ENCODE assay signal across 8 cellular contexts in the genomic region with DNA sequence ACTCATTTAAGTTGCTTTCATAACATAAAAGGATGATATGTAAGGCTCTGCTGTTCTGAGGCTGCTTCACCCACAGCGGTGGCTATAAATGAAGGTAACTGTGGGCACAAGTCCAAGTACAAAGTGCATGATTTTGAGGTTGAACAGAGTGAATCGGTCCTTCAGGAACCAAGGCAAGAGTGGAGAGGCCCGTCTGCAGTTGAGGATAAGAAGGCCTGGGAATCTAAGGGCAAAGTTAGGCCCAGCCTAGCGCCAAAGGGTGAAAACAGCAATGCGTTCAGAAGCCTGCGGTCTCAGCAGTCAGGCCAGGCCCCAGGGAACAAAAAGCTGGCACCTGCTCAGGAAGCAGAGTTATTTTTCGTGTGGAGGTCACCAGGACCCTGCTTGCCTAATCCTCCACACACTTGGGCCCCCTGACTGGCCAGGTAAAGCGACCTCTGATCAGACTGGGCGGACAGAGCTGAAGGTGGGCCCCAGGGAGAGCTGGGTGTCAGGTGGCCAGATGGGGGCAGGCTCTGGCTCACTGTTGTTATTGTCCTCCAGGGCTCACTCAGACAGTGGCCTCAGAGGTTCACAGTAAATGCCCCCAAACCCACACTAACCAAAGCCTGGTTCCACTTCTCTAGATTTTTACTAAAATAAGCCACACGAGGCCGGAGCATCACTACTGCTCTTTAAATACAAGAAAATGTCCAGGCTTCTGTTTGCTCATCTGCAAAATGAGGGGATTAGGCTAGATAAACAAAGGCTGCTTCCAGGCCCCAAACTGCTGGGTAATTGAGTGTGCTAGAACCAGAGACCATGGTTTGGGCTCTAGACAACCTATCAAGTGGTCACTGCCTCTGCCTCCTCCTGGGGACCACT. TPM values are rescaled to one million over a fixed set of nuclear protein-coding genes. Genes with fewer than 3 reads are reported as not detected.
DNase-seq lines count a peak whose midpoint lies in the region; ATAC-seq, FAIRE-seq and TF ChIP-seq lines count a peak whose summit lies in the region.
"Had no signal": no experiment of that assay in that cellular context is flagged by ENCODE, and none has a peak within 500 bp of the region (broad histone marks: within the 10 kb centered on the region; RNA-seq: fewer than 3 reads in every experiment).

No MANE protein-coding gene starts in this region.

- no peak overlapping the region for H3K9ac ChIP-seq in MM.1S (ENCODE audit: low read length)

- H3K9me2 ChIP-seq in MM.1S (replicated peaks; ENCODE audit: insufficient read depth, low read length), result no peaks in the 10 kb centered on the region

- H3K79me2 ChIP-seq in MM.1S (ENCODE audit: low read length), result peaks cover 71% of the 10 kb centered on the region

- WGBS in pancreas, 2 donors, result 18 to 26% methylated on average over 11 of the region's 11 CpGs

- no peaks in the 10 kb centered on the region; the same call in 1 of the 2 replicates for H4K20me1 ChIP-seq in MM.1S (ENCODE audit: insufficient read depth, low read length)

- ATAC-seq in GM21367 (IDR thresholded peaks at IDR 0.05; ENCODE audit: unreplicated experiment) (peak; percentile 51), pancreas (peak; percentile 60 to 85 (median 73)), foreskin keratinocyte (no peak)

- H3K4me3 Mint-ChIP-seq in endothelial cell (ENCODE audit: unreplicated experiment), result no peak overlapping the region

- H3K27me3 ChIP-seq in pancreas (no peaks in the 10 kb centered on the region), foreskin keratinocyte (no peaks in the 10 kb centered on the region), MM.1S (replicated peaks; ENCODE audit: insufficient read depth, low read length) (no peaks in the 10 kb centered on the region)
- H3K27me3 ChIP-seq: neutrophil had no signal

- no peaks in the 10 kb centered on the region for H3K9me3 Mint-ChIP-seq in endothelial cell (ENCODE audit: unreplicated experiment)

- no peak for FAIRE-seq in pancreas (lab: Jason Lieb, UNC)

- in situ Hi-C loops in KBM-7 (cut with MboI; ENCODE audit: low pct_unique_long_range_greater_than_20kb, low sequenced_read_pairs), result no loop called here

- no peaks in the 10 kb centered on the region for H3K27me3 Mint-ChIP-seq in endothelial cell (ENCODE audit: unreplicated experiment)

- H3K27ac Mint-ChIP-seq in endothelial cell (ENCODE audit: unreplicated experiment), result peak overlapping the region; percentile 58

- intact Hi-C loops in pancreas (cut with DNase I), result loop anchor here in 1 of 3 donors (10.0 kb wide), 1 partner anchor 52 kb away; no protein-coding TSS in a partner anchor

- H3K36me3 ChIP-seq in pancreas, result peaks cover 0 to 15% (median 3%) of the 10 kb centered on the region in 3 donors
- no peaks in the 10 kb centered on the region for H3K36me3 ChIP-seq in MM.1S (replicated peaks; ENCODE audit: insufficient read depth, low read length)

- no peaks in the 10 kb centered on the region for H3K9me3 ChIP-seq in pancreas
- H3K9me3 ChIP-seq in MM.1S (replicated peaks; ENCODE audit: insufficient read depth, low read length), result no peaks in the 10 kb centered on the region
- H3K9me3 ChIP-seq: neutrophil had no signal

- H3K27ac ChIP-seq in pancreas (peak overlapping the region in 3 of 4 donors; percentile 53 to 75 (median 71)), foreskin keratinocyte (no peak overlapping the region), MM.1S (ENCODE audit: low read length) (no peak overlapping the region)
- H3K27ac ChIP-seq: neutrophil had no signal

- H3K4me1 ChIP-seq in pancreas (peaks cover 14 to 25% (median 19%) of the 10 kb centered on the region in 3 donors), foreskin keratinocyte (peaks cover 13% of the 10 kb centered on the region), MM.1S (ENCODE audit: low read length) (no peaks in the 10 kb centered on the region)

- peaks cover 47% of the 10 kb centered on the region for H3K4me1 Mint-ChIP-seq in endothelial cell (ENCODE audit: unreplicated experiment)

- DNase-seq in MV-4-11 (lab: John Stamatoyannopoulos, UW) (peak; percentile 91), endothelial cell (ENCODE audit: low spot score) (no peak), pancreas (peak; percentile 39 to 63 (median 44)), foreskin keratinocyte (no peak), KBM-7 (no peak), MM.1S (no peak)

- H3K4me3 ChIP-seq in pancreas (no peak overlapping the region), MM.1S (ENCODE audit: low read length) (no peak overlapping the region)

- no peak overlapping the region for H3K4me2 ChIP-seq in MM.1S (ENCODE audit: low read depth, low read length)

- TF ChIP-seq CTCF in endothelial cell (IDR thresholded peaks at IDR 0.05; ENCODE audit: unreplicated experiment) (no peak), pancreas (IDR thresholded peaks at IDR 0.05) (no peak), foreskin keratinocyte (conservative IDR thresholded peaks at IDR 0.05) (no peak), MM.1S (IDR thresholded peaks at IDR 0.05; ENCODE audit: low read length) (no peak)

- peaks cover 20% of the 10 kb centered on the region for H3K36me3 Mint-ChIP-seq in endothelial cell (ENCODE audit: low read depth, unreplicated experiment)

- no peaks in the 10 kb centered on the region for H3F3A ChIP-seq in MM.1S (ENCODE audit: insufficient read depth, low read length)

- no peak overlapping the region for H2AFZ ChIP-seq in MM.1S (ENCODE audit: low read length)

RNA-seq across cellular contexts. Expression of gene TEX2, which starts 46.4 kb away (rescaled TPM):
- total RNA-seq in endothelial cell (ENCODE audit: unreplicated experiment), result 16.3 TPM
- 10 to 100 TPM; 19.5 to 30.3 (median 26.5) TPM for total RNA-seq in pancreas
- 1 to 10 TPM; 8.9 TPM for polyA plus RNA-seq in pancreas
- 52.3 and 54.7 TPM in 2 replicates for total RNA-seq in foreskin keratinocyte
- polyA plus RNA-seq in foreskin keratinocyte, result 14.6 and 17.8 TPM in 2 replicates

Comparison
In these comparisons a context has a peak if more than half of its experiments do, and no peak if none do; other contexts are left out.
1. DNase-seq: peak in MV-4-11 (single experiment) and pancreas (6 of 6); none in endothelial cell (single experiment), foreskin keratinocyte (0 of 2), KBM-7 (single experiment) and MM.1S (single experiment).
2. H3K27ac ChIP-seq: peak in pancreas (3 of 4); none in foreskin keratinocyte (single experiment) and MM.1S (single experiment).